In genomic region chr1:112532074-112532473, GRCh38 we compare ENCODE assay signal across 19 cellular contexts. TPM values are rescaled to one million over a fixed set of nuclear protein-coding genes. Genes with fewer than 3 reads are reported as not detected.
A peak's percentile ranks its signal among the peaks of the same experiment; 100 is the strongest.
DNase-seq lines count a peak whose midpoint lies in the region; ATAC-seq and TF ChIP-seq lines count a peak whose summit lies in the region.
"Had no signal": no experiment of that assay in that cellular context is flagged by ENCODE, and none has a peak within 500 bp of the region (broad histone marks: within the 10 kb centered on the region; RNA-seq: fewer than 3 reads in every experiment).

No MANE protein-coding gene starts in this region.

- H3K9me3 ChIP-seq in heart right ventricle (no peaks in the 10 kb centered on the region), mucosa of descending colon (no peaks in the 10 kb centered on the region), transverse colon (no peaks in the 10 kb centered on the region)

- H3K27me3 ChIP-seq in heart right ventricle, result no peaks in the 10 kb centered on the region
- no peaks in the 10 kb centered on the region for H3K27me3 ChIP-seq in transverse colon

- intact Hi-C loops in Right ventricle myocardium inferior (cut with DNase I) (no loop called here), cardiac septum (cut with DNase I) (no loop called here), heart right ventricle (cut with DNase I) (no loop called here), mucosa of descending colon (cut with DNase I, micrococcal nuclease) (no loop called here), transverse colon (cut with DNase I; ENCODE audit: low total_unique reads) (no loop called here)

- ATAC-seq in Right ventricle myocardium inferior, result peak; percentile 85
- ATAC-seq in heart right ventricle, result peak in 7 of 8 donors; percentile 44 to 91 (median 77)
- ATAC-seq in mucosa of descending colon, result peak; percentile 90
- no peak for ATAC-seq in HG02938 (IDR thresholded peaks at IDR 0.05; ENCODE audit: unreplicated experiment)
- no peak for ATAC-seq in HG03139 (IDR thresholded peaks at IDR 0.05; ENCODE audit: unreplicated experiment)

- TF ChIP-seq CTCF in heart right ventricle (IDR thresholded peaks at IDR 0.05) (no peak), mucosa of descending colon (IDR thresholded peaks at IDR 0.05) (no peak), transverse colon (IDR thresholded peaks at IDR 0.05) (no peak)

- no peak for TF ChIP-seq POLR2A in transverse colon (IDR thresholded peaks at IDR 0.05)

- in situ Hi-C loops in transverse colon (cut with MboI; ENCODE audit: low pct_ligation_motif_present in 1 of 4, low pct_unique_long_range_greater_than_20kb in 1 of 4, low sequenced_read_pairs in 3 of 4), result no loop called here

- peak overlapping the region in 5 of 10 donors; percentile 25 to 49 (median 38) for H3K27ac ChIP-seq in heart right ventricle
- peak overlapping the region in 3 of 4 donors; percentile 11 to 44 (median 36) for H3K27ac ChIP-seq in transverse colon

- H3K36me3 ChIP-seq in heart right ventricle, result peaks cover 0 to 68% (median 0%) of the 10 kb centered on the region in 9 donors
- H3K36me3 ChIP-seq in mucosa of descending colon (ENCODE audit: low read depth), result no peaks in the 10 kb centered on the region
- H3K36me3 ChIP-seq in transverse colon, result no peaks in the 10 kb centered on the region

- H3K4me1 ChIP-seq in heart right ventricle (peaks cover 0 to 28% (median 8%) of the 10 kb centered on the region in 9 donors), mucosa of descending colon (ENCODE audit: low read depth) (peaks cover 5% of the 10 kb centered on the region), transverse colon (peaks cover 0 to 14% (median 0%) of the 10 kb centered on the region in 4 donors)

- DNase-seq in Right ventricle myocardium inferior (ENCODE audit: missing footprints), result no peak
- DNase-seq in cardiac septum (ENCODE audit: low spot score), result no peak
- no peak for DNase-seq in heart right ventricle
- no peak for DNase-seq in mucosa of descending colon
- DNase-seq in transverse colon, result no peak
- DNase-seq in NCI-H345 treated with DMSO at 0.1 percent for 48 hours (lab: John Stamatoyannopoulos, UW; ENCODE audit: unreplicated experiment), result no peak
- DNase-seq: C1 segment of cervical spinal cord; DMS153; H7; MV-4-11; NCI-H1417 treated with DMSO at 0.1 percent for 48 hours; NCI-H2081; NCI-H526; NK-92 treated with Interleukin-12 subunit alpha and Interleukin-12 subunit beta, amount 100 ng/mL, for 24 hours; OCI-M1; RPMI8226 had no signal

- H3K4me3 ChIP-seq in heart right ventricle (no peak overlapping the region), mucosa of descending colon (no peak overlapping the region), transverse colon (no peak overlapping the region)

- TF ChIP-seq EP300 in transverse colon (IDR thresholded peaks at IDR 0.05; ENCODE audit: low read depth), result no peak

- WGBS in heart right ventricle, 2 donors, result 56 to 70% methylated on average over 4 of the region's 4 CpGs
- 60 to 67% methylated on average over 4 of the region's 4 CpGs for WGBS in transverse colon (ENCODE audit: low coverage in 1 of 2), 2 donors

RNA-seq across cellular contexts. Expression of gene WNT2B, which starts 23.3 kb away (rescaled TPM):
- total RNA-seq in Right ventricle myocardium inferior (1.5 TPM), cardiac septum (5.7 TPM), heart right ventricle (1 to 10 TPM in 9 of 10 donors, under 1 TPM in 1; 0.72 to 3.3 (median 2.3) TPM), mucosa of descending colon (1 to 10 TPM; 6.6 to 7.1 (median 6.7) TPM), transverse colon (10 to 100 TPM in 2 of 4 donors, 1 to 10 TPM in 2; 7.9 to 17.3 (median 10.0) TPM)
- 1 to 10 TPM in 1 of 2 donors, under 1 TPM in 1; 0.46 to 1.2 TPM for polyA plus RNA-seq in heart right ventricle
- total RNA-seq: A172 had no signal

Comparison
In these comparisons a context has a peak if more than half of its experiments do, and no peak if none do; other contexts are left out.
1. ATAC-seq: peak in Right ventricle myocardium inferior (single experiment), heart right ventricle (7 of 8) and mucosa of descending colon (single experiment); none in HG02938 (single experiment) and HG03139 (single experiment).